ENCODE assay signal across 8 cellular contexts in the genomic region with DNA sequence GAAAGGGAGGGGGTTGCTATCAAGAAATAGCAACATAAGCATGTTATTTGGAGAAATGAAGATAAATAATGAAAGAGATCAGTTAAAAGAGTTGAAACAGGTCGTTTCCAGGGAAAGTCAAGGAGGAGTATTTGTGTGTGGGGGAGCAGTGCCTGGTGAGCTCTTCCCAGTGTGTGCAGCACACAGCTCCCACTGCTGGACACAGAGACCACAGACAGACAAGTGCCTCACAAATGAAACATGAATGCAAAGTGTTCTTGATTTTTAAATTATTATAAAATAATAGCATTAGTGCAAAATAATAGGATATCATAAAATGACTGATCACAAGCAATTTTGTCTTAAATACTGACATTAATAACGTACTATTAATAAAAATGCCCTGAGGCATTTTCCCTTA. TPM values are rescaled to one million over a fixed set of nuclear protein-coding genes. Genes with fewer than 3 reads are reported as not detected.
DNase-seq lines count a peak whose midpoint lies in the region; ATAC-seq and TF ChIP-seq lines count a peak whose summit lies in the region.

No MANE protein-coding gene starts in this region.

- no peak overlapping the region for H2BK5ac ChIP-seq in mesendoderm (ENCODE audit: low read length)

- no peak overlapping the region for H3K27ac Mint-ChIP-seq in GM23338

- H3K27me3 Mint-ChIP-seq in GM23338 (ENCODE audit: insufficient read depth, low read depth, poor library complexity): no peaks in the 10 kb centered on the region

- no peaks in the 10 kb centered on the region for H3K9me2 ChIP-seq in GM23338 (ENCODE audit: insufficient read depth)

- H3K4me1 ChIP-seq in mesendoderm (ENCODE audit: control insufficient read depth, low read depth, low read length): no peaks in the 10 kb centered on the region
- no peaks in the 10 kb centered on the region for H3K4me1 ChIP-seq in GM23338 (ENCODE audit: insufficient read depth)

- H3K9ac ChIP-seq in mesendoderm (ENCODE audit: low read length): no peak overlapping the region

- no peaks in the 10 kb centered on the region for H3K9me3 Mint-ChIP-seq in GM23338

- no peak overlapping the region for H2AFZ ChIP-seq in GM23338

- ATAC-seq in GM21723 (IDR thresholded peaks at IDR 0.05; ENCODE audit: unreplicated experiment) (no peak), GM23338 (no peak)

- no peak overlapping the region for H3K4me2 ChIP-seq in mesendoderm (ENCODE audit: low read length)
- H3K4me2 ChIP-seq in GM23338: no peak overlapping the region

- H3K36me3 Mint-ChIP-seq in GM23338 (ENCODE audit: low read depth): peaks cover 3% of the 10 kb centered on the region; the same call in 1 of the 3 replicates

- DNase-seq in COLO829 (ENCODE audit: low spot score) (peak; percentile 21), MG63 (peak; percentile 14), dermis blood vessel endothelial cell (peak; percentile 52), mesendoderm (peak; percentile 22), GM23338 (ENCODE audit: low spot score) (no peak)
- no peak for DNase-seq in stimulated activated CD4-positive, alpha-beta T cell treated with anti-CD3 and anti-CD28 coated beads, Interleukin-2, amount 100 ng/mL, for 48 hours
- DNase-seq in activated CD4-positive, alpha-beta T cell treated with anti-CD3 and anti-CD28 coated beads, Interleukin-2, amount 50 U/mL, for 48 hours: no peak

- H3K23ac ChIP-seq in mesendoderm (ENCODE audit: low read length): no peak overlapping the region

- H4K5ac ChIP-seq in mesendoderm (ENCODE audit: low read length): no peak overlapping the region

- no peak overlapping the region for H3K4ac ChIP-seq in mesendoderm (ENCODE audit: low read depth, low read length)

- H3K36me3 ChIP-seq in MG63 (no peaks in the 10 kb centered on the region), mesendoderm (ENCODE audit: control insufficient read depth, insufficient read depth, low read length) (no peaks in the 10 kb centered on the region), GM23338 (ENCODE audit: insufficient read depth) (no peaks in the 10 kb centered on the region)

- no peaks in the 10 kb centered on the region for H3F3A ChIP-seq in GM23338 (replicated peaks; ENCODE audit: low read depth)

- no peaks in the 10 kb centered on the region for H4K20me1 ChIP-seq in GM23338 (replicated peaks; ENCODE audit: insufficient read depth)

- H4K8ac ChIP-seq in mesendoderm (ENCODE audit: low read depth, low read length): no peak overlapping the region

- H3K79me1 ChIP-seq in mesendoderm (ENCODE audit: low read length): no peaks in the 10 kb centered on the region

- peak in 1 of 2 experiments; percentile 38; a peak in 2 of 4 replicates for TF ChIP-seq CTCF in GM23338 (conservative IDR thresholded peaks at IDR 0.05; ENCODE audit: low read depth in 2 of 2)

- no CpG with 5 or more reads among the region's 2 CpGs for WGBS in mesendoderm (ENCODE audit: extremely low coverage, insufficient coverage, low lambda C conversion rate)

- H3K79me2 ChIP-seq in mesendoderm (ENCODE audit: control insufficient read depth, insufficient read depth, low read length) (no peaks in the 10 kb centered on the region), GM23338 (replicated peaks; ENCODE audit: insufficient read depth) (no peaks in the 10 kb centered on the region)

- no peak overlapping the region for H3K56ac ChIP-seq in mesendoderm (ENCODE audit: low read length)

- no peak overlapping the region for H3K18ac ChIP-seq in mesendoderm (ENCODE audit: low read length)

- H3K4me1 Mint-ChIP-seq in GM23338: no peaks in the 10 kb centered on the region; the same call in 2 of the 3 replicates

- H3K4me3 ChIP-seq in MG63: no peak overlapping the region
- H3K4me3 ChIP-seq in mesendoderm (ENCODE audit: low read length): no peak overlapping the region
- H3K4me3 ChIP-seq in GM23338: no peak overlapping the region

- no peak overlapping the region for H3K4me3 Mint-ChIP-seq in GM23338

- H3K27me3 ChIP-seq in MG63: no peaks in the 10 kb centered on the region
- H3K27me3 ChIP-seq in mesendoderm (ENCODE audit: insufficient read depth, low read length, poor library complexity): no peaks in the 10 kb centered on the region
- no peaks in the 10 kb centered on the region for H3K27me3 ChIP-seq in GM23338 (ENCODE audit: insufficient read depth)

- H2BK120ac ChIP-seq in mesendoderm (ENCODE audit: low read depth, low read length): no peak overlapping the region

- H3K9me3 ChIP-seq in MG63: no peaks in the 10 kb centered on the region

- no peak overlapping the region for H2BK15ac ChIP-seq in mesendoderm (replicated peaks; ENCODE audit: low read depth)

- no peak overlapping the region for H2AK5ac ChIP-seq in mesendoderm (ENCODE audit: low read length)

- H3K27ac ChIP-seq in mesendoderm (ENCODE audit: low read depth, low read length) (no peak overlapping the region), GM23338 (ENCODE audit: low read depth) (no peak overlapping the region)

TF ChIP-seq in GM23338, 12 proteins besides CTCF, POLR2A, EP300 and RAD21 (continues in another document):
- TF ChIP-seq ZNF462 (CRISPR knock-in tag; IDR thresholded peaks at IDR 0.05) (no peak), ETS1 (IDR thresholded peaks at IDR 0.05) (no peak), STAT1 (IDR thresholded peaks at IDR 0.05; ENCODE audit: unreplicated experiment) (no peak), EZH2 (IDR thresholded peaks at IDR 0.05; ENCODE audit: low read depth, unreplicated experiment) (no peak)

RNA-seq across cellular contexts. Expression of gene LIFR, which starts 40.8 kb away (rescaled TPM):
- 6.8 and 9.2 TPM in 2 replicates for total RNA-seq in MG63 (2014; rRNA removed; shearing (Covaris generic); ENCODE audit: low replicate concordance)
- total RNA-seq in dermis blood vessel endothelial cell: 101 and 119 TPM in 2 replicates
- 5.4 TPM for polyA plus RNA-seq in mesendoderm (2013, experiment 1 of 2)
- 5.0 TPM for polyA plus RNA-seq in mesendoderm (2013, experiment 2 of 2)
- total RNA-seq in GM23338 (2014; rRNA removed; shearing (Covaris generic)): 20.5 and 25.2 TPM in 2 replicates
- 10.6 and 11.0 TPM in 2 replicates for polyA plus RNA-seq in GM23338 (2016; fragmentation: Nextera tagmentation; extraction: Ambion mirVana)

Comparison
In these comparisons a context has a peak if more than half of its experiments do, and no peak if none do; other contexts are left out.
1. DNase-seq: peak in COLO829 (single experiment), MG63 (single experiment), dermis blood vessel endothelial cell (single experiment) and mesendoderm (single experiment); none in stimulated activated CD4-positive, alpha-beta T cell treated with anti-CD3 and anti-CD28 coated beads, Interleukin-2, amount 100 ng/mL, for 48 hours (0 of 2), activated CD4-positive, alpha-beta T cell treated with anti-CD3 and anti-CD28 coated beads, Interleukin-2, amount 50 U/mL, for 48 hours (0 of 2) and GM23338 (single experiment).